In the genomic region with DNA sequence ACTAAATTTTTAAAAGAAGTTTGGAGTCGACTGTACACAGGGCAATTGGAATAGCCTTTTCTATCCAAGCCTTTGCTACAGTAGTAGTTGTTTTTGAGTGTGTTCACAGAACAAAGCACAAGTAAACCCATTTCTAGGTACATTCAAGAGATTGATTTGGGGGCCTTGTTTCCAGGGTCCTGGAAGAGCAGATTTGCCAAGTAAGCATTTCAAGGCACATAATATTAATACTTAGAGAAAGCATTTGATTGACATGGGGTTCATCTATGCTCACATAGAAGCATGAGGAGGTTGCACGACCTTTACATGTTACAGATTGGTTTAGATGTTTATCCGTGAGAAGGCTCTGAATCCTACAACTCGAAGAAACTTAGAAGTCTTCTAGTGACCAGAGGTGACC, we compare ENCODE assay signal across 7 cellular contexts.
"Had no signal": no experiment of that assay in that cellular context is flagged by ENCODE, and none has a peak within 500 bp of the region (broad histone marks: within the 10 kb centered on the region; RNA-seq: fewer than 3 reads in every experiment).

No MANE protein-coding gene starts in this region.

- H3K9ac ChIP-seq: KMS-11 had no signal

- FAIRE-seq: HTR-8/SVneo had no signal

- H3K27ac ChIP-seq: HL-60, KMS-11 had no signal

- DNase-seq: Karpas-422, Kasumi-1, KBM-7, KG1 had no signal

- H3K4me2 ChIP-seq: KMS-11 had no signal
